11 cellular contexts compared by ENCODE assay signal in the genomic region with DNA sequence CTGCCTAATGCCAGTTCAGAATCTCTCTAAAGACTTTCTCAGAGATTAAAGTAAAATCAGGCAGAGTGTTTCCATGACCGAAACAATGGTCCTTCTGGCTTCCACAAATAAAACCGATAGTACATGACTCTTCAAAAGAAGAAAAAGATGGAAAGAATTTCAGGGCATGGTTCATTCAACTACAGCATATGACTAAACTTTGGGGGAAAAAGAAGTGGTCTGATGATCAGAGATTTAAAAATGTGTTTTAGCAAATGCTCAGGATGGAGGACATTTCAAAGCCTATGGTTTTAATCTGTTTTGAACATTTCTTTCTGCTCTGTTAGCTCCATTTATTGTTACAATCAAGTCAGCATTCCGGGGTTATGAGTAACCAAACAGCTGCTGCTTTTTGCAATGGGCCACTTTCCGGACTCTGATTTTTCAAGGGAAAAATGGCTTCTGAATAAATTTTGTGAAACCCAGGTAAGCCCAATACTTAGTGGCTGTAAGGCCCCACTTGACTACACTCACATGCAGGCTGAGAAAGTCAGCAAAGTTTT.
DNase-seq lines count a peak whose midpoint lies in the region; ATAC-seq and TF ChIP-seq lines count a peak whose summit lies in the region.
"Had no signal": no experiment of that assay in that cellular context is flagged by ENCODE, and none has a peak within 500 bp of the region (broad histone marks: within the 10 kb centered on the region; RNA-seq: fewer than 3 reads in every experiment).

No MANE protein-coding gene starts in this region.

- H3K27me3 ChIP-seq in breast epithelium (no peaks in the 10 kb centered on the region), left ventricle myocardium inferior (ENCODE audit: low read depth) (no peaks in the 10 kb centered on the region), gastrocnemius medialis (no peaks in the 10 kb centered on the region)

- H3K36me3 ChIP-seq in breast epithelium: no peaks in the 10 kb centered on the region
- H3K36me3 ChIP-seq in left ventricle myocardium inferior: no peaks in the 10 kb centered on the region
- H3K36me3 ChIP-seq in gastrocnemius medialis: no peaks in the 10 kb centered on the region

- peaks cover 0 to 12% of the 10 kb centered on the region in 2 donors for H3K4me1 ChIP-seq in breast epithelium
- peaks cover 24% of the 10 kb centered on the region for H3K4me1 ChIP-seq in left ventricle myocardium inferior
- H3K4me1 ChIP-seq in gastrocnemius medialis: no peaks in the 10 kb centered on the region

- peak; percentile 69 for DNase-seq in HFFc6
- DNase-seq in breast epithelium (ENCODE audit: low spot score in 2 of 2): no peak
- DNase-seq in left ventricle myocardium inferior: no peak
- no peak for DNase-seq in gastrocnemius medialis
- no peak for DNase-seq in Kasumi-1 (lab: John Stamatoyannopoulos, UW)
- DNase-seq in activated naive CD4-positive, alpha-beta T cell (lab: John Stamatoyannopoulos, UW): no peak
- DNase-seq in OCI-M2 (lab: John Stamatoyannopoulos, UW; ENCODE audit: unreplicated experiment): no peak
- DNase-seq in activated CD8-positive, alpha-beta memory T cell treated with anti-CD3 and anti-CD28 coated beads for 24 hours: no peak
- DNase-seq: COR-L47; effector CD8-positive, alpha-beta T cell; occipital lobe had no signal

- H3K27me3 Mint-ChIP-seq in HFFc6 (ENCODE audit: insufficient read depth): no peaks in the 10 kb centered on the region; the same call in 1 of the 2 replicates

- no peak for TF ChIP-seq POLR2A in breast epithelium (IDR thresholded peaks at IDR 0.05)
- TF ChIP-seq POLR2A in gastrocnemius medialis (IDR thresholded peaks at IDR 0.05): no peak

- no peaks in the 10 kb centered on the region for H3K9me3 Mint-ChIP-seq in HFFc6

- peak in 1 of 2 donors; percentile 46 for ATAC-seq in gastrocnemius medialis

- in situ Hi-C loops in gastrocnemius medialis (cut with MboI; ENCODE audit: low sequenced_read_pairs in 4 of 4): no loop called here

- peak overlapping the region; percentile 84 for H3K4me3 Mint-ChIP-seq in HFFc6

- peaks cover 76% of the 10 kb centered on the region for H3K4me1 Mint-ChIP-seq in HFFc6 (ENCODE audit: low read depth)

- TF ChIP-seq CTCF in HFFc6 (IDR thresholded peaks at IDR 0.05) (no peak), breast epithelium (IDR thresholded peaks at IDR 0.05) (no peak), left ventricle myocardium inferior (IDR thresholded peaks at IDR 0.05; ENCODE audit: borderline replicate concordance) (no peak), gastrocnemius medialis (IDR thresholded peaks at IDR 0.05 in 4 of 5, conservative IDR thresholded peaks at IDR 0.05 in 1 of 5) (no peak)

- peak overlapping the region; percentile 99 for H3K27ac Mint-ChIP-seq in HFFc6

- H3K27ac ChIP-seq in breast epithelium (peak overlapping the region; percentile 81 to 92), left ventricle myocardium inferior (replicated peaks) (peak overlapping the region; percentile 81), gastrocnemius medialis (peak overlapping the region in 3 of 4 donors; percentile 36 to 48 (median 37))

- H3K9me3 ChIP-seq in breast epithelium (no peaks in the 10 kb centered on the region), left ventricle myocardium inferior (replicated peaks) (no peaks in the 10 kb centered on the region), gastrocnemius medialis (no peaks in the 10 kb centered on the region)

- peaks cover 12% of the 10 kb centered on the region for H3K36me3 Mint-ChIP-seq in HFFc6 (ENCODE audit: low read depth)

- H3K4me3 ChIP-seq in breast epithelium (no peak overlapping the region), left ventricle myocardium inferior (no peak overlapping the region), gastrocnemius medialis (no peak overlapping the region)

- intact Hi-C loops in breast epithelium (cut with DNase I; ENCODE audit: low total_unique reads): no loop called here
- intact Hi-C loops in left ventricle myocardium inferior (cut with micrococcal nuclease): no loop called here
- intact Hi-C loops in gastrocnemius medialis (cut with DNase I; ENCODE audit: low total_unique reads): no loop called here
